ENCODE assay signal across 13 cellular contexts in the genomic region with DNA sequence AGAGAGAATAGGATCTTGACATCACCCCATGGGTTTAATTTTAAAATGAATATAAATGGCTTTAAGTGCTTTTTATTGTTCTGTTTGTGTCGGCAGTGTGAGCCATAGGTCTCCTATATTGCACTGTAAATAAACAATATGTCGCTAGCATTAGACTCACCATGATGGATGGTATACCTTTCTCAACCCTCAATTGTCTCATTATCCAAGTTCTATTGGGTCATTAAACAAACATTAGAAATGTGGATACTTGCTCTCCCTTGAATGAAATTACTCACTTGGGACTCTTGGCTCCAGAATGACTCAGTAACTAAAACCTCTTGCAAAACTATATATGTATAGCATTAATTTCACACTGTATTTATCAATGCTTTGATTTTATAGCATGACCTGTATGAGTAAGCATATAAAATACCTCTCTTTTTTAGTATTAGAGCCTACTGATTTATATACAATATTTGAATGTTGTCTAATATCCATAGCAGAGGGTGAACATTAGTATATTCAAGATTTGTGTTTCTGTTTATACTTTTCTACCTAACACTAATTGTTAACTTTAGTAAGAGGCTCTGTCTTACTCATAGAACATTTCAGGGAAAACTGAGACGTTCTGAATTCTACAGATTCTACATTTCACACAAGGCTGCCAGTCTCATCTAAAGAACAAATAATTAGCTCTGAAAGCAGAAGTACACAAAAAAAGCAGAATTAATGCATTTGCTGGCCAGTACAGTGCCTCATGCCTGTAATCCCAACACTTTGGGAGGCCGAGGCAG.
DNase-seq lines count a peak whose midpoint lies in the region; ATAC-seq and TF ChIP-seq lines count a peak whose summit lies in the region.
"Had no signal": no experiment of that assay in that cellular context is flagged by ENCODE, and none has a peak within 500 bp of the region (broad histone marks: within the 10 kb centered on the region; RNA-seq: fewer than 3 reads in every experiment).

No MANE protein-coding gene starts in this region.

- ATAC-seq in HG03354 (IDR thresholded peaks at IDR 0.05; ENCODE audit: poor library complexity, severe bottlenecking, unreplicated experiment) (no peak), HG03175 (IDR thresholded peaks at IDR 0.05; ENCODE audit: unreplicated experiment) (no peak)

- TF ChIP-seq CTCF in epithelial cell of esophagus (IDR thresholded peaks at IDR 0.05; ENCODE audit: insufficient read depth, low read depth, low read length, missing control alignments) = no peak

- no peak overlapping the region for H3K4me3 ChIP-seq in epithelial cell of esophagus (ENCODE audit: low read length)
- H3K4me3 ChIP-seq: ovary, SJCRH30, vagina had no signal

- peak; percentile 90 for DNase-seq in HCEC 1CT
- peak; percentile 20 for DNase-seq in NCI-H226
- DNase-seq in epithelial cell of esophagus (ENCODE audit: low read depth) = peak; percentile 93
- DNase-seq in stromal cell of bone marrow (ENCODE audit: low read depth) = peak; percentile 59
- DNase-seq in GF-D8 (lab: John Stamatoyannopoulos, UW) = no peak
- DNase-seq: activated CD4-positive, alpha-beta T cell treated with anti-CD3 and anti-CD28 coated beads, Interleukin-2, amount 50 U/mL, for 1 hour; activated T-cell treated with anti-CD3 and anti-CD28 coated beads, Interleukin-2, amount 50 U/mL, for 1 hour; MM.1S; ovary; SJCRH30 had no signal
